Comparison of ENCODE assay signal across 30 cellular contexts in genomic region chr9:135016876-135017275, GRCh38.
"Had no signal": no experiment of that assay in that cellular context is flagged by ENCODE, and none has a peak within 500 bp of the region (broad histone marks: within the 10 kb centered on the region; RNA-seq: fewer than 3 reads in every experiment).

No MANE protein-coding gene starts in this region.

- H3K27ac Mint-ChIP-seq: activated CD4-positive, alpha-beta memory T cell treated with anti-CD3 and anti-CD28 coated beads for 36 hours; activated CD4-positive, alpha-beta T cell treated with anti-CD3 and anti-CD28 coated beads for 36 hours; activated CD4-positive, alpha-beta T cell treated with anti-CD3 and anti-CD28 coated beads, Interleukin-2, amount 10 ng/mL, durations not matched to agents 24 days and 14 days; activated CD8-positive, alpha-beta memory T cell treated with anti-CD3 and anti-CD28 coated beads, Interleukin-2, amount 10 ng/mL, durations not matched to agents 7 days and 5 days; activated CD8-positive, alpha-beta T cell treated with anti-CD3 and anti-CD28 coated beads, Interleukin-2, amount 10 ng/mL, durations not matched to agents 7 days and 5 days; activated naive CD8-positive, alpha-beta T cell; activated T-helper 1 cell treated with anti-CD3 and anti-CD28 coated beads, Interleukin-12 subunit alpha, Interleukin-12 subunit beta, Interleukin-2, Interleukin-4 antibody, amounts not matched to agents 30 ng/mL and 10 ng/mL and 1 ng/mL, durations not matched to agents 14 hours and 24 hours and 36 hours; activated T-helper 2 cell treated with anti-CD3 and anti-CD28 coated beads, Interferon-gamma antibody, Interleukin-2, Interleukin-4, amounts not matched to agents 10 μg/mL and 5 μg/mL and 100 μg/mL, durations not matched to agents 14 hours and 24 hours and 36 hours had no signal

- H3K27me3 Mint-ChIP-seq: activated CD4-positive, alpha-beta T cell treated with anti-CD3 and anti-CD28 coated beads, Interleukin-2, amount 10 ng/mL, durations not matched to agents 24 days and 14 days; activated CD8-positive, alpha-beta memory T cell treated with anti-CD3 and anti-CD28 coated beads, Interleukin-2, amount 10 ng/mL, durations not matched to agents 7 days and 5 days had no signal

- H3K27ac ChIP-seq: brain microvascular endothelial cell, epithelial cell of prostate, esophagus squamous epithelium, gastroesophageal sphincter had no signal

- H3K27me3 ChIP-seq: brain microvascular endothelial cell had no signal

- H3K36me3 Mint-ChIP-seq: activated CD4-positive, alpha-beta memory T cell treated with anti-CD3 and anti-CD28 coated beads for 36 hours; activated CD8-positive, alpha-beta memory T cell treated with anti-CD3 and anti-CD28 coated beads, Interleukin-2, amount 10 ng/mL, durations not matched to agents 7 days and 5 days; activated naive CD8-positive, alpha-beta T cell had no signal

- H3K4me1 ChIP-seq: gastroesophageal sphincter had no signal

- DNase-seq: activated CD4-positive, alpha-beta memory T cell treated with anti-CD3 and anti-CD28 coated beads for 36 hours; activated CD4-positive, alpha-beta T cell treated with anti-CD3 and anti-CD28 coated beads for 36 hours; activated CD4-positive, alpha-beta T cell treated with anti-CD3 and anti-CD28 coated beads, Interleukin-2, amount 10 ng/mL, durations not matched to agents 24 days and 14 days; activated CD4-positive, CD25-positive, alpha-beta regulatory T cell; activated CD4-positive, CD25-positive, alpha-beta regulatory T cell treated with anti-CD3 and anti-CD28 coated beads, Interleukin-2, amount 50 U/mL, for 72 hours; activated CD8-positive, alpha-beta memory T cell treated with anti-CD3 and anti-CD28 coated beads, Interleukin-2, amount 10 ng/mL, durations not matched to agents 7 days and 5 days; activated CD8-positive, alpha-beta memory T cell treated with anti-CD3 and anti-CD28 coated beads, Interleukin-2, amount 50 U/mL, for 4 hours; activated CD8-positive, alpha-beta T cell treated with anti-CD3 and anti-CD28 coated beads, Interleukin-2, amount 10 ng/mL, durations not matched to agents 7 days and 5 days; activated gamma-delta T cell treated with Interleukin-2 at 50 U/mL for 16 hours; activated naive CD4-positive, alpha-beta T cell treated with anti-CD3 and anti-CD28 coated beads, Interleukin-2, amount 50 U/mL, for 16 hours; activated naive CD4-positive, alpha-beta T cell treated with Interleukin-2 at 50 U/mL for 16 hours; activated T-cell treated with anti-CD3 and anti-CD28 coated beads, Interleukin-2, amount 50 U/mL, for 1 hour; activated T-cell treated with anti-CD3 and anti-CD28 coated beads, Interleukin-2, amount 50 U/mL, for 48 hours; amniotic stem cell; anterior cingulate cortex; brain microvascular endothelial cell; effector CD8-positive, alpha-beta T cell; esophagus squamous epithelium; foreskin melanocyte; T-helper 2 cell had no signal

- H3K4me1 Mint-ChIP-seq: activated CD4-positive, alpha-beta T cell treated with anti-CD3 and anti-CD28 coated beads for 36 hours had no signal

- H3K9me3 Mint-ChIP-seq: activated CD4-positive, alpha-beta memory T cell treated with anti-CD3 and anti-CD28 coated beads for 36 hours; activated CD4-positive, alpha-beta T cell treated with anti-CD3 and anti-CD28 coated beads, Interleukin-2, amount 10 ng/mL, durations not matched to agents 24 days and 14 days; activated T-helper 1 cell treated with anti-CD3 and anti-CD28 coated beads, Interleukin-12 subunit alpha, Interleukin-12 subunit beta, Interleukin-2, Interleukin-4 antibody, amounts not matched to agents 30 ng/mL and 10 ng/mL and 1 ng/mL, durations not matched to agents 14 hours and 24 hours and 36 hours; activated T-helper 2 cell treated with anti-CD3 and anti-CD28 coated beads, Interferon-gamma antibody, Interleukin-2, Interleukin-4, amounts not matched to agents 10 μg/mL and 5 μg/mL and 100 μg/mL, durations not matched to agents 14 hours and 24 hours and 36 hours had no signal

- H3K4me3 ChIP-seq: esophagus squamous epithelium, gastroesophageal sphincter had no signal

- H3K9me3 ChIP-seq: esophagus squamous epithelium, gastroesophageal sphincter had no signal

- FAIRE-seq: astrocyte, bronchial epithelial cell, colon, endometrium, endothelial cell of umbilical vein had no signal

- H3K4me3 Mint-ChIP-seq: activated CD4-positive, alpha-beta memory T cell treated with anti-CD3 and anti-CD28 coated beads for 36 hours; activated CD4-positive, alpha-beta T cell treated with anti-CD3 and anti-CD28 coated beads for 36 hours; activated CD4-positive, alpha-beta T cell treated with anti-CD3 and anti-CD28 coated beads, Interleukin-2, amount 10 ng/mL, durations not matched to agents 24 days and 14 days; activated CD8-positive, alpha-beta memory T cell treated with anti-CD3 and anti-CD28 coated beads, Interleukin-2, amount 10 ng/mL, durations not matched to agents 7 days and 5 days; activated CD8-positive, alpha-beta T cell treated with anti-CD3 and anti-CD28 coated beads, Interleukin-2, amount 10 ng/mL, durations not matched to agents 7 days and 5 days; activated naive CD8-positive, alpha-beta T cell; activated T-helper 1 cell treated with anti-CD3 and anti-CD28 coated beads, Interleukin-12 subunit alpha, Interleukin-12 subunit beta, Interleukin-2, Interleukin-4 antibody, amounts not matched to agents 30 ng/mL and 10 ng/mL and 1 ng/mL, durations not matched to agents 14 hours and 24 hours and 36 hours had no signal

- H3K36me3 ChIP-seq: brain microvascular endothelial cell, esophagus squamous epithelium, gastroesophageal sphincter had no signal

- ATAC-seq: activated CD4-positive, alpha-beta T cell treated with anti-CD3 and anti-CD28 coated beads for 36 hours; activated CD8-positive, alpha-beta memory T cell treated with anti-CD3 and anti-CD28 coated beads, Interleukin-2, amount 10 ng/mL, durations not matched to agents 7 days and 5 days; activated CD8-positive, alpha-beta T cell treated with anti-CD3 and anti-CD28 coated beads, Interleukin-2, amount 10 ng/mL, durations not matched to agents 7 days and 5 days; gastroesophageal sphincter had no signal
